37 cellular contexts compared by ENCODE assay signal in the genomic region with DNA sequence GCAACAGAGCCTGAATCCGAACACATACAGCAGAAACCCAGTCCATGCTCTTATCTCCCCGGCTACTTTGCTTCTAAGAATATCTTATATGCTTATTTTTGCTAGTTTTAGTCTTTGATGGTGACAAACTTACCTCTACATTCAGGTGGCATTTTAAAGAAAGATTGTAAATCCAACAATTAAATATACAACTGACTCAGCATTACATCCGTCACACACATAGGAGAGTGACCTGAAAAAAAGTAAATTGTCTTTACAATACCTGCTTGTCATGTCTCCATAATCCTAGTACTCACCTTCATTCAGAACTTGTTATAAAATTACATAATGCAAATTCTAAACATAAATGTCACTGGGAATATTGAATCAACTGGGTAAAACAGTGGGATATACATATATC. TPM values are rescaled to one million over a fixed set of nuclear protein-coding genes. Genes with fewer than 3 reads are reported as not detected.
DNase-seq lines count a peak whose midpoint lies in the region; ATAC-seq, FAIRE-seq and TF ChIP-seq lines count a peak whose summit lies in the region.
"Had no signal": no experiment of that assay in that cellular context is flagged by ENCODE, and none has a peak within 500 bp of the region (broad histone marks: within the 10 kb centered on the region; RNA-seq: fewer than 3 reads in every experiment).

No MANE protein-coding gene starts in this region.

- H4K8ac ChIP-seq in IMR-90 (ENCODE audit: low read depth in 2 of 2, low read length in 2 of 2), result no peak overlapping the region

- TF ChIP-seq CTCF in HepG2 (CRISPR knock-in tag; IDR thresholded peaks at IDR 0.05) (no peak), right lobe of liver (IDR thresholded peaks at IDR 0.05) (no peak), IMR-90 (conservative IDR thresholded peaks at IDR 0.05; ENCODE audit: low read depth, low read length) (no peak), K562 (IDR thresholded peaks at IDR 0.05 in 2 of 3, conservative IDR thresholded peaks at IDR 0.05 in 1 of 3; ENCODE audit: insufficient read depth in 2 of 3, low read depth in 1 of 3, low read length in 3 of 3) (no peak)

- 12% methylated on average over 3 of the region's 3 CpGs for WGBS in HepG2 (ENCODE audit: low lambda C conversion rate)
- 59% methylated on average over 3 of the region's 3 CpGs for whole genome bisulfite sequencing in right lobe of liver (ENCODE audit: insufficient coverage, low coverage, low lambda C conversion rate, missing lambda C conversion rate)
- WGBS in IMR-90 (ENCODE audit: extremely low coverage in 2 of 2, insufficient read length in 1 of 2), 2 experiments, result no CpG with 5 or more reads among the region's 3 CpGs
- WGBS in K562 (ENCODE audit: insufficient coverage, low coverage, missing lambda C conversion rate), result 0% methylated on average over 3 of the region's 3 CpGs

- dilution Hi-C loops in IMR-90 (cut with HindIII; ENCODE audit: low sequenced_read_pairs, unreplicated experiment), result loop anchor here (25.0 kb wide), 1 partner anchor 638 kb away; no protein-coding TSS in a partner anchor

- BruUV-seq in HepG2 (replicated peaks; lab: Mats Ljungman, UMichigan) (no TSS peak), IMR-90 (replicated peaks; lab: Mats Ljungman, UMichigan) (no TSS peak), K562 (replicated peaks; lab: Mats Ljungman, UMichigan) (no TSS peak)

- H3K27me3 ChIP-seq in HepG2 (ENCODE audit: control insufficient read depth in 1 of 2, insufficient read depth in 2 of 2, low read length in 2 of 2) (no peaks in the 10 kb centered on the region), right lobe of liver (no peaks in the 10 kb centered on the region), IMR-90 (ENCODE audit: control insufficient read depth, insufficient read depth, low read length) (peaks cover 2% of the 10 kb centered on the region; the same call in 1 of the 2 replicates), K562 (ENCODE audit: control insufficient read depth in 2 of 2, insufficient read depth in 2 of 2, low read length in 2 of 2) (no peaks in the 10 kb centered on the region)
- H3K27me3 ChIP-seq: BE2C; BLaER1; BLaER1 treated with 17β-estradiol and CSF1 and Interleukin-3, amounts not matched to agents 10 nM and 100 nM had no signal

- H3K4me3 ChIP-seq in HepG2 (replicated peaks in 1 of 3; ENCODE audit: insufficient read depth in 1 of 3, low read depth in 2 of 3, low read length in 3 of 3) (no peak overlapping the region), right lobe of liver (no peak overlapping the region), IMR-90 (ENCODE audit: insufficient read depth, low read depth, low read length) (no peak overlapping the region), K562 (no peak overlapping the region)
- H3K4me3 ChIP-seq: A549; BLaER1; BLaER1 treated with 17β-estradiol and CSF1 and Interleukin-3, amounts not matched to agents 10 nM and 100 nM had no signal

- POLR2A ChIA-PET in HepG2 (lab: Yijun Ruan, JAX), result no interaction called here
- POLR2A ChIA-PET in IMR-90 (lab: Charles Lee; ENCODE audit: unreplicated experiment), result no interaction called here
- POLR2A ChIA-PET in K562 (lab: Yijun Ruan, JAX), result no interaction called here

- H3K36me3 ChIP-seq in HepG2 (replicated peaks in 1 of 2; ENCODE audit: control insufficient read depth in 1 of 2, insufficient read depth in 2 of 2, low read length in 2 of 2), result no peaks in the 10 kb centered on the region
- H3K36me3 ChIP-seq in right lobe of liver, result no peaks in the 10 kb centered on the region
- H3K36me3 ChIP-seq in IMR-90 (ENCODE audit: control insufficient read depth, insufficient read depth, low read length), result no peaks in the 10 kb centered on the region
- no peaks in the 10 kb centered on the region for H3K36me3 ChIP-seq in K562 (ENCODE audit: control insufficient read depth, insufficient read depth, low read length)
- H3K36me3 ChIP-seq: BE2C; BLaER1; BLaER1 treated with 17β-estradiol and CSF1 and Interleukin-3, amounts not matched to agents 10 nM and 100 nM had no signal

- H3K4ac ChIP-seq in IMR-90 (ENCODE audit: low read depth, low read length), result no peak overlapping the region

- H3K79me1 ChIP-seq in IMR-90 (ENCODE audit: low read depth in 1 of 2, low read length in 2 of 2), result no peaks in the 10 kb centered on the region

- H2BK5ac ChIP-seq in IMR-90 (ENCODE audit: low read depth, low read length, poor library complexity, severe bottlenecking), result no peak overlapping the region

- no peak overlapping the region for H4K91ac ChIP-seq in IMR-90 (ENCODE audit: insufficient read depth, low read depth, low read length)

- no peak for FAIRE-seq in HepG2 (lab: Jason Lieb, UNC)
- FAIRE-seq in K562 (lab: Jason Lieb, UNC), result no peak
- FAIRE-seq: A204.1, A549, D721Med had no signal

- no peaks in the 10 kb centered on the region for H3K79me2 ChIP-seq in HepG2 (ENCODE audit: insufficient read depth, low read length)
- H3K79me2 ChIP-seq in K562 (ENCODE audit: control insufficient read depth, insufficient read depth, low read length), result no peaks in the 10 kb centered on the region

- ATAC-seq in HepG2 (no peak), right lobe of liver (no peak), IMR-90 (ENCODE audit: low read depth) (no peak), K562 (no peak), GM19023 (IDR thresholded peaks at IDR 0.05; ENCODE audit: unreplicated experiment) (no peak)
- ATAC-seq: A549; CD8-positive, alpha-beta T cell had no signal

- no peak for TF ChIP-seq EP300 in HepG2 (IDR thresholded peaks at IDR 0.05; ENCODE audit: low read depth in 2 of 2, low read length in 2 of 2)
- TF ChIP-seq EP300 in HepG2 (CRISPR knock-in tag; IDR thresholded peaks at IDR 0.05; ENCODE audit: borderline replicate concordance), result no peak
- TF ChIP-seq EP300 in K562 (IDR thresholded peaks at IDR 0.05; ENCODE audit: low read length), result no peak

- TF ChIP-seq POLR2A in HepG2 (IDR thresholded peaks at IDR 0.05; ENCODE audit: insufficient read depth in 1 of 2, low read depth in 2 of 2, low read length in 2 of 2), result no peak
- TF ChIP-seq POLR2A in right lobe of liver (IDR thresholded peaks at IDR 0.05), result no peak
- TF ChIP-seq POLR2A in IMR-90 (IDR thresholded peaks at IDR 0.05; ENCODE audit: low read depth, low read length), result no peak
- no peak for TF ChIP-seq POLR2A in K562 (conservative IDR thresholded peaks at IDR 0.05)

- H3K27ac ChIP-seq in HepG2 (ENCODE audit: extremely low read length, insufficient read depth, low read length) (no peak overlapping the region), right lobe of liver (no peak overlapping the region), IMR-90 (ENCODE audit: insufficient read depth, low read length) (no peak overlapping the region), K562 (ENCODE audit: extremely low read depth, low read depth, low read length) (no peak overlapping the region)
- H3K27ac ChIP-seq: 22Rv1; A549; BLaER1; BLaER1 treated with 17β-estradiol and CSF1 and Interleukin-3, amounts not matched to agents 10 nM and 100 nM; C4-2B had no signal

- H2BK20ac ChIP-seq in IMR-90 (ENCODE audit: low read depth, low read length), result no peak overlapping the region

- no peak overlapping the region for H3K23ac ChIP-seq in IMR-90 (ENCODE audit: low read depth, low read length)

- H3K4me2 ChIP-seq in HepG2 (ENCODE audit: low read depth, low read length) (no peak overlapping the region), IMR-90 (ENCODE audit: low read depth, low read length) (no peak overlapping the region), K562 (ENCODE audit: insufficient read depth, low read length) (no peak overlapping the region)
- H3K4me2 ChIP-seq: A549; BLaER1; BLaER1 treated with 17β-estradiol and CSF1 and Interleukin-3, amounts not matched to agents 10 nM and 100 nM had no signal

- H3K14ac ChIP-seq in IMR-90 (replicated peaks; ENCODE audit: low read depth, low read length), result no peak overlapping the region

- H3K9me1 ChIP-seq in IMR-90 (ENCODE audit: insufficient read depth, low read length) (no peaks in the 10 kb centered on the region), K562 (ENCODE audit: control insufficient read depth, insufficient read depth, low read length) (no peaks in the 10 kb centered on the region)

- DNase-seq in HepG2 (ENCODE audit: low spot score), result no peak
- DNase-seq in right lobe of liver, result no peak
- no peak for DNase-seq in IMR-90
- no peak for DNase-seq in K562 (ENCODE audit: extremely low read depth in 1 of 4, low spot score in 3 of 4)
- no peak for DNase-seq in stimulated activated naive CD4-positive, alpha-beta T cell treated with Interleukin-2 at 50 U/mL for 16 hours (lab: John Stamatoyannopoulos, UW)
- DNase-seq: 8988T; ACHN; AML-193; BE2C; C1 segment of cervical spinal cord; Caco-2; Calu3; CD4-positive, alpha-beta memory T cell; CD4-positive, alpha-beta T cell; CD4-positive, CD25-positive, alpha-beta regulatory T cell; CD8-positive, alpha-beta memory T cell; CD8-positive, alpha-beta T cell; COR-L47; DMS 273 treated with DMSO at 0.1 percent for 48 hours; DMS153; DMS53; DMS79; DMS79 treated with DMSO at 0.1 percent for 48 hours; DND-41; EL had no signal

- no peaks in the 10 kb centered on the region for H4K20me1 ChIP-seq in HepG2 (ENCODE audit: insufficient read depth, low read length)
- no peaks in the 10 kb centered on the region for H4K20me1 ChIP-seq in IMR-90 (ENCODE audit: insufficient read depth, low read length)
- no peaks in the 10 kb centered on the region for H4K20me1 ChIP-seq in K562 (replicated peaks; ENCODE audit: control insufficient read depth, insufficient read depth, low read length)
- H4K20me1 ChIP-seq: BLaER1; BLaER1 treated with 17β-estradiol and CSF1 and Interleukin-3, amounts not matched to agents 10 nM and 100 nM had no signal

- no peak overlapping the region for H3K56ac ChIP-seq in IMR-90 (ENCODE audit: extremely low read depth, insufficient read depth, low read length)

- TF ChIP-seq RAD21 in HepG2 (CRISPR knock-in tag; IDR thresholded peaks at IDR 0.05) (no peak), IMR-90 (IDR thresholded peaks at IDR 0.05; ENCODE audit: low read length) (no peak), K562 (CRISPR knock-in tag; conservative IDR thresholded peaks at IDR 0.05 in 1 of 2, IDR thresholded peaks at IDR 0.05 in 1 of 2) (no peak)

- H3K9me3 ChIP-seq in HepG2 (ENCODE audit: low read length) (no peaks in the 10 kb centered on the region), right lobe of liver (no peaks in the 10 kb centered on the region), IMR-90 (ENCODE audit: control insufficient read depth, insufficient read depth, low read length) (no peaks in the 10 kb centered on the region), K562 (replicated peaks; ENCODE audit: control insufficient read depth, insufficient read depth, low read depth, low read length) (no peaks in the 10 kb centered on the region)
- H3K9me3 ChIP-seq: A549; BE2C; BLaER1; BLaER1 treated with 17β-estradiol and CSF1 and Interleukin-3, amounts not matched to agents 10 nM and 100 nM; Caco-2 had no signal

- no peak overlapping the region for H2BK15ac ChIP-seq in IMR-90 (ENCODE audit: low read depth, low read length)

- no peak overlapping the region for H2AK5ac ChIP-seq in IMR-90 (ENCODE audit: low read depth, low read length)

- no peak overlapping the region for H2AK9ac ChIP-seq in IMR-90 (replicated peaks; ENCODE audit: low read depth, low read length, poor library complexity)

- no peak overlapping the region for H3K18ac ChIP-seq in IMR-90 (ENCODE audit: low read depth, low read length)

- in situ Hi-C loops in HepG2 (cut with HindIII; ENCODE audit: extremely low pct_ligation_motif_present, low pct_unique_long_range_greater_than_20kb), result no loop called here
- in situ Hi-C loops in IMR-90 (cut with MboI; ENCODE audit: low sequenced_read_pairs), result no loop called here
- in situ Hi-C loops in K562 (cut with MboI), result no loop called here

- intact Hi-C loops in HepG2 (cut with micrococcal nuclease; ENCODE audit: unreplicated experiment) (no loop called here), right lobe of liver (cut with DNase I) (no loop called here), IMR-90 (cut with micrococcal nuclease) (no loop called here), K562 (cut with micrococcal nuclease) (no loop called here)

- H3K4me1 ChIP-seq in HepG2 (ENCODE audit: insufficient read depth, low read length) (no peaks in the 10 kb centered on the region), right lobe of liver (no peaks in the 10 kb centered on the region), IMR-90 (ENCODE audit: control insufficient read depth, insufficient read depth, low read length) (no peaks in the 10 kb centered on the region), K562 (replicated peaks in 1 of 2; ENCODE audit: control insufficient read depth in 2 of 2, insufficient read depth in 2 of 2, low read length in 2 of 2) (no peaks in the 10 kb centered on the region)
- H3K4me1 ChIP-seq: A549, BE2C, Caco-2 had no signal

- H2AFZ ChIP-seq in HepG2 (ENCODE audit: low read length), result no peak overlapping the region
- no peak overlapping the region for H2AFZ ChIP-seq in IMR-90 (replicated peaks; ENCODE audit: low read length, poor library complexity)
- H2AFZ ChIP-seq in K562 (ENCODE audit: low read depth, low read length), result no peak overlapping the region

- CTCF ChIA-PET in HepG2 (lab: Yijun Ruan, JAX; ENCODE audit: low intra/inter-chr PET ratio, low total read pairs) (no interaction called here), IMR-90 (lab: Yijun Ruan, JAX) (no interaction called here), K562 (lab: Yijun Ruan, JAX; ENCODE audit: low intra/inter-chr PET ratio) (no interaction called here)

- H3K9ac ChIP-seq in HepG2 (ENCODE audit: insufficient read depth, low read depth, low read length) (no peak overlapping the region), IMR-90 (ENCODE audit: low read depth, low read length) (no peak overlapping the region), K562 (ENCODE audit: insufficient read depth in 1 of 2, low read depth in 2 of 2, low read length in 2 of 2) (no peak overlapping the region)
- H3K9ac ChIP-seq: BLaER1; BLaER1 treated with 17β-estradiol and CSF1 and Interleukin-3, amounts not matched to agents 10 nM and 100 nM had no signal

- no peak overlapping the region for H4K5ac ChIP-seq in IMR-90 (ENCODE audit: low read depth, low read length)

- H2BK120ac ChIP-seq in IMR-90 (ENCODE audit: low read depth, low read length), result no peak overlapping the region

RNA-seq across cellular contexts. Expression of gene BMP3, which starts 30.6 kb away (rescaled TPM):
- total RNA-seq in HepG2 (2016; rRNA removed; fragmentation: Illumina TruSeq; extraction: Trizol) (not detected in 2 replicates), right lobe of liver (not detected), IMR-90 (2012; rRNA removed) (under 0.01 TPM in 2 replicates), K562 (2014; rRNA removed) (not detected in 2 replicates), K562 (2014; rRNA removed; fragmentation: Illumina TruSeq; extraction: Trizol) (not detected in 2 replicates), K562 (2015; rRNA removed; fragmentation: Illumina TruSeq; extraction: Trizol) (not detected in 2 replicates), K562 (2021) (not detected in 2 replicates)
- total RNA-seq in HepG2 (2016; cell fraction: cytosol; rRNA removed; fragmentation: Illumina TruSeq; extraction: Trizol; ENCODE audit: low read depth), result not detected in 2 replicates
- not detected in 2 replicates for total RNA-seq in HepG2 (2016; cell fraction: insoluble cytoplasmic fraction; rRNA removed; fragmentation: Illumina TruSeq; extraction: Trizol)
- not detected in 2 replicates for total RNA-seq in HepG2 (2016; cell fraction: membrane; rRNA removed; fragmentation: Illumina TruSeq; extraction: Trizol)
- total RNA-seq in HepG2 (2016; cell fraction: nucleus; rRNA removed; fragmentation: Illumina TruSeq; extraction: Trizol), result not detected in 2 replicates
- polyA plus RNA-seq in HepG2 (2011; rRNA removed) (0.01 TPM in 1 of 2 replicates, not detected in the other), IMR-90 (2012; rRNA removed) (0.04 and 0.10 TPM in 2 replicates), K562 (2011; rRNA removed) (not detected in 2 replicates), K562 (2014; fragmentation: Illumina TruSeq; extraction: Trizol) (not detected in 2 replicates), K562 (2014; fragmentation: Nextera tagmentation; extraction: Ambion mirVana) (under 1 TPM in 1 of 2 experiments, not detected in 1; 0.01 TPM), K562 (2014; rRNA removed) (not detected in 2 replicates)
- polyA plus RNA-seq in HepG2 (2011; cell fraction: cytosol; rRNA removed), result not detected in 2 replicates
- not detected in 2 replicates for polyA plus RNA-seq in HepG2 (2011; cell fraction: nucleus; rRNA removed)
- not detected in 2 replicates for polyA plus RNA-seq in HepG2 (2012)
- not detected in 2 replicates for polyA plus RNA-seq in HepG2 (2016; cell fraction: cytosol; fragmentation: Illumina TruSeq; extraction: Trizol; ENCODE audit: low read depth)
- polyA plus RNA-seq in HepG2 (2016; cell fraction: insoluble cytoplasmic fraction; fragmentation: Illumina TruSeq; extraction: Trizol; ENCODE audit: low read depth), result not detected in 2 replicates
- polyA plus RNA-seq in HepG2 (2016; cell fraction: membrane; fragmentation: Illumina TruSeq; extraction: Trizol; ENCODE audit: low read depth), result not detected in 2 replicates
- not detected in 2 replicates for polyA plus RNA-seq in HepG2 (2016; cell fraction: nucleus; fragmentation: Illumina TruSeq; extraction: Trizol; ENCODE audit: insufficient read depth, low read depth)
- not detected in 2 replicates for polyA minus RNA-seq in HepG2 (2011; rRNA and poly(A)+ RNA removed; ENCODE audit: low replicate concordance)
- polyA minus RNA-seq in HepG2 (2011; cell fraction: cytosol; rRNA and poly(A)+ RNA removed), result not detected in 2 replicates
- not detected in 2 replicates for polyA minus RNA-seq in HepG2 (2011; cell fraction: nucleus; rRNA and poly(A)+ RNA removed)
- polyA plus RNA-seq in IMR-90 (2012; cell fraction: cytosol; rRNA removed), result 0.01 TPM in 1 of 2 replicates, not detected in the other
- polyA plus RNA-seq in IMR-90 (2012; cell fraction: nucleus; rRNA removed; ENCODE audit: low replicate concordance), result 0.08 and 0.72 TPM in 2 replicates
- total RNA-seq in K562 (2011; cell fraction: chromatin; rRNA removed; ENCODE audit: low replicate concordance), result not detected in 2 replicates
- total RNA-seq in K562 (2011; cell fraction: nucleolus; rRNA removed), result not detected in 2 replicates
- total RNA-seq in K562 (2011; cell fraction: nucleoplasm; rRNA removed), result not detected in 2 replicates
- not detected in 2 replicates for polyA plus RNA-seq in K562 (2011; cell fraction: cytosol; rRNA removed)
- polyA plus RNA-seq in K562 (2011; cell fraction: nucleus; rRNA removed), result not detected in 2 replicates
- 0.01 and 0.03 TPM in 2 replicates for polyA plus RNA-seq in K562 (2012)
- 0.06 TPM in 1 of 2 replicates, not detected in the other for polyA minus RNA-seq in K562 (2011; rRNA and poly(A)+ RNA removed)
- not detected in 2 replicates for polyA minus RNA-seq in K562 (2011; cell fraction: cytosol; rRNA and poly(A)+ RNA removed)
- polyA minus RNA-seq in K562 (2011; cell fraction: nucleus; rRNA and poly(A)+ RNA removed), result not detected in 2 replicates
- total RNA-seq: A172; A673; Caco-2; CD4-positive, alpha-beta memory T cell; CD4-positive, alpha-beta T cell; CD4-positive, CD25-positive, alpha-beta regulatory T cell; CD8-positive, alpha-beta memory T cell; CD8-positive, alpha-beta T cell; Daoy had no signal
- polyA plus RNA-seq: A549; CD14-positive monocyte; CD4-positive, alpha-beta memory T cell; CD4-positive, CD25-positive, alpha-beta regulatory T cell; CD8-positive, alpha-beta memory T cell had no signal

Comparison
In these comparisons a context has a peak if more than half of its experiments do, and no peak if none do; other contexts are left out.
1. Of the 241 proteins assayed by ChIP-seq in both HepG2 and K562: peak only in HepG2: MAFF and MAFK; only in K562: none; in both: none; in neither: 239.